Comparison of ENCODE assay signal across 1 cellular context in the genomic region with DNA sequence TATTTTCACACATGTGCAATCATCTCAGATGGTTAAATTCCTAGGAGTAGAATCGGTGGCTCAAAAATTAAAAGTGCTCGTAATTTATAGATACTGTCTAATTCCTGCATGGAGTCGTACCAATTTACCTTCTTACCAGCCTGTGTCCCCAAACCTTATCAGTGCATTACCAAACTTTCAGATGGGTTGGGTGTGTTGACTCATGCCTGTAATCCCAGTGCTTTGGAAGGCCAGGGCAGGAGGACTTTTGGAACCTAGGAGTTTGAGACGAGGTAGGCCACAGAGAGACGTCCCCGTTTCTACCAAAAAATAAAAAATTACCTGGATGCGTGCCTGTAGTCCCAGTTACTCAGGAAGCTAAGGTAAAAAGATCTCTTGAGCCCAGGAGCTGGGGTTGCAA.
TF ChIP-seq lines count a peak whose summit lies in the region.

No MANE protein-coding gene starts in this region.

TF ChIP-seq in GM23338, 12 proteins besides CTCF, POLR2A, EP300 and RAD21 (continued from another document):
- TF ChIP-seq NANOG (IDR thresholded peaks at IDR 0.05; ENCODE audit: borderline replicate concordance) (no peak), JUNB (IDR thresholded peaks at IDR 0.05; ENCODE audit: unreplicated experiment) (no peak)
